In the genomic region with DNA sequence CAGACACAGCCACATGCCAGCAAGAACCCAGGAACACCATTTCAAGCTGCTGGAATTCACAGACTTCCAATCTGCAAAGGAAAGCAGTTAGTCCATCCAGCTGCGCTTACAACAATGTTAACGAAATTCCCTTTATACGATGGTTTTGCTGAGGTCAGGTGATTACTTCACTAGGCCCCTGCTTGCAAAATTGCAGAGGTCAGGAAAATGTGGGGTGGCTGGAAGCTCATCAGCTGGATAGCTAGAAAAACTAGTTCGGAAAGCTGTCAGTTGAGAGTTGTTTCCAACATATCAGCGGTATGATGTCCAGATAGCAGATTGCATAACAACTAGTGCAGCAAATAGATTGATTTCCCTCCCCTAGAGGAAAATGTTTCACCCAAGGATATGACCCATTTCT, we compare ENCODE assay signal across 22 cellular contexts.
"Had no signal": no experiment of that assay in that cellular context is flagged by ENCODE, and none has a peak within 500 bp of the region (broad histone marks: within the 10 kb centered on the region; RNA-seq: fewer than 3 reads in every experiment).

No MANE protein-coding gene starts in this region.

- FAIRE-seq: colon, frontal cortex, keratinocyte had no signal

- H3K36me3 ChIP-seq: esophagus muscularis mucosa, gastroesophageal sphincter, heart right ventricle, left lung, lower lobe of right lung had no signal

- H3K4me1 ChIP-seq: esophagus muscularis mucosa, foreskin keratinocyte, gastroesophageal sphincter, heart right ventricle, left lung, lower lobe of right lung had no signal

- H3K27ac ChIP-seq: coronary artery, dorsolateral prefrontal cortex, esophagus muscularis mucosa, foreskin keratinocyte, gastroesophageal sphincter, heart right ventricle, left lung, lower lobe of right lung had no signal

- H3K4me3 ChIP-seq: coronary artery, dorsolateral prefrontal cortex, esophagus muscularis mucosa, gastroesophageal sphincter, heart right ventricle, left lung, lower lobe of right lung, mucosa of descending colon had no signal

- ATAC-seq: foreskin keratinocyte, gastroesophageal sphincter, heart right ventricle, left cardiac atrium, left lung, left ventricle myocardium superior, lower lobe of right lung, mucosa of descending colon had no signal

- DNase-seq: dermis blood vessel endothelial cell; dorsolateral prefrontal cortex; effector CD4-positive, alpha-beta T cell; effector memory CD4-positive, alpha-beta T cell; foreskin keratinocyte; glutamatergic neuron; head of caudate nucleus; heart right ventricle; hippocampal formation; left cardiac atrium; left lung; left ventricle myocardium superior; lower lobe of right lung; mesenchymal stem cell; mucosa of descending colon; naive B cell had no signal

- H3K27me3 ChIP-seq: dorsolateral prefrontal cortex, esophagus muscularis mucosa, foreskin keratinocyte, gastroesophageal sphincter, left lung had no signal

- H3K9me3 ChIP-seq: esophagus muscularis mucosa, gastroesophageal sphincter, heart right ventricle, left lung, lower lobe of right lung, mucosa of descending colon had no signal
